Comparison of ENCODE assay signal across 2 cellular contexts in the genomic region with DNA sequence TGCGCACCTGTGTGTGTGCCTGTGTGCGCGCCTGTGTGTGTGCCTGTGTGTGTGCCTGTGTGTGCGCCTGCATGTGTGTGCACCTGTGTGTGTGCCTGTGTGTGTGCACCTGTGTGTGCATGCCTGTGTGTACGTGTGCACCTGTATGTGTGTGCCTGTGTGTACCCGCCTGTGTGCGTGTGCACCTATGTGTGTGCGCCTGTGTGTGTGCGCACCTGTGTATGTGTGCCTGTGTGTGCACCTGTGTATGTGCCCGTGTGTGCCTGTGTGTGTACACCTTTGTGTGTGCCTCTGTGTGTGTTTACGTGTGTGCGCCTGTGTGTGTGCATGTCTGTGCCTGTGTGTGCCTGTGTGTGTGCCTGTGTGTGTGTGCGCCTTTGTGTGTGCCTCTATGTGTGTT.
TF ChIP-seq lines count a peak whose summit lies in the region.

No MANE protein-coding gene starts in this region.

TF ChIP-seq in A549, 52 proteins besides CTCF, POLR2A, EP300 and RAD21 (continued from another document):
- no peak for TF ChIP-seq HDAC2 (IDR thresholded peaks at IDR 0.05)
- TF ChIP-seq CBX2 (IDR thresholded peaks at IDR 0.05; ENCODE audit: borderline replicate concordance, low read depth) = no peak
- TF ChIP-seq ZSCAN20 (CRISPR knock-in tag; IDR thresholded peaks at IDR 0.05) = no peak
- no peak for TF ChIP-seq GATA3 (IDR thresholded peaks at IDR 0.05; ENCODE audit: borderline replicate concordance)
- TF ChIP-seq, protein P1, sequence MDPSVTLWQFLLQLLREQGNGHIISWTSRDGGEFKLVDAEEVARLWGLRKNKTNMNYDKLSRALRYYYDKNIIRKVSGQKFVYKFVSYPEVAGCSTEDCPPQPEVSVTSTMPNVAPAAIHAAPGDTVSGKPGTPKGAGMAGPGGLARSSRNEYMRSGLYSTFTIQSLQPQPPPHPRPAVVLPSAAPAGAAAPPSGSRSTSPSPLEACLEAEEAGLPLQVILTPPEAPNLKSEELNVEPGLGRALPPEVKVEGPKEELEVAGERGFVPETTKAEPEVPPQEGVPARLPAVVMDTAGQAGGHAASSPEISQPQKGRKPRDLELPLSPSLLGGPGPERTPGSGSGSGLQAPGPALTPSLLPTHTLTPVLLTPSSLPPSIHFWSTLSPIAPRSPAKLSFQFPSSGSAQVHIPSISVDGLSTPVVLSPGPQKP (IDR thresholded peaks at IDR 0.05; ENCODE audit: low read depth, low read length) = no peak
- TF ChIP-seq, protein P2, sequence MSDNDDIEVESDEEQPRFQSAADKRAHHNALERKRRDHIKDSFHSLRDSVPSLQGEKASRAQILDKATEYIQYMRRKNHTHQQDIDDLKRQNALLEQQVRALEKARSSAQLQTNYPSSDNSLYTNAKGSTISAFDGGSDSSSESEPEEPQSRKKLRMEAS (IDR thresholded peaks at IDR 0.05) = no peak
- TF ChIP-seq, protein P3, sequence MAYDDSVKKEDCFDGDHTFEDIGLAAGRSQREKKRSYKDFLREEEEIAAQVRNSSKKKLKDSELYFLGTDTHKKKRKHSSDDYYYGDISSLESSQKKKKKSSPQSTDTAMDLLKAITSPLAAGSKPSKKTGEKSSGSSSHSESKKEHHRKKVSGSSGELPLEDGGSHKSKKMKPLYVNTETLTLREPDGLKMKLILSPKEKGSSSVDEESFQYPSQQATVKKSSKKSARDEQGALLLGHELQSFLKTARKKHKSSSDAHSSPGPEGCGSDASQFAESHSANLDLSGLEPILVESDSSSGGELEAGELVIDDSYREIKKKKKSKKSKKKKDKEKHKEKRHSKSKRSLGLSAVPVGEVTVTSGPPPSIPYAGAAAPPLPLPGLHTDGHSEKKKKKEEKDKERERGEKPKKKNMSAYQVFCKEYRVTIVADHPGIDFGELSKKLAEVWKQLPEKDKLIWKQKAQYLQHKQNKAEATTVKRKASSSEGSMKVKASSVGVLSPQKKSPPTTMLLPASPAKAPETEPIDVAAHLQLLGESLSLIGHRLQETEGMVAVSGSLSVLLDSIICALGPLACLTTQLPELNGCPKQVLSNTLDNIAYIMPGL (CRISPR knock-in tag; IDR thresholded peaks at IDR 0.05; ENCODE audit: borderline replicate concordance) = no peak

TF ChIP-seq in HEK293, 187 proteins besides CTCF, POLR2A, EP300 and RAD21:
- TF ChIP-seq, protein P4, sequence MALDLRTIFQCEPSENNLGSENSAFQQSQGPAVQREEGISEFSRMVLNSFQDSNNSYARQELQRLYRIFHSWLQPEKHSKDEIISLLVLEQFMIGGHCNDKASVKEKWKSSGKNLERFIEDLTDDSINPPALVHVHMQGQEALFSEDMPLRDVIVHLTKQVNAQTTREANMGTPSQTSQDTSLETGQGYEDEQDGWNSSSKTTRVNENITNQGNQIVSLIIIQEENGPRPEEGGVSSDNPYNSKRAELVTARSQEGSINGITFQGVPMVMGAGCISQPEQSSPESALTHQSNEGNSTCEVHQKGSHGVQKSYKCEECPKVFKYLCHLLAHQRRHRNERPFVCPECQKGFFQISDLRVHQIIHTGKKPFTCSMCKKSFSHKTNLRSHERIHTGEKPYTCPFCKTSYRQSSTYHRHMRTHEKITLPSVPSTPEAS (tag by site-specific recombination; IDR thresholded peaks at IDR 0.05) = peak; percentile 94
- no peak for TF ChIP-seq ZNF366 (tag by site-specific recombination; conservative IDR thresholded peaks at IDR 0.05)
